17 cellular contexts compared by ENCODE assay signal in genomic region chr10:58393317-58393716, GRCh38. TPM values are rescaled to one million over a fixed set of nuclear protein-coding genes. Genes with fewer than 3 reads are reported as not detected.
A peak's percentile ranks its signal among the peaks of the same experiment; 100 is the strongest.
DNase-seq lines count a peak whose midpoint lies in the region; ATAC-seq and TF ChIP-seq lines count a peak whose summit lies in the region.
"Had no signal": no experiment of that assay in that cellular context is flagged by ENCODE, and none has a peak within 500 bp of the region (broad histone marks: within the 10 kb centered on the region; RNA-seq: fewer than 3 reads in every experiment).

No MANE protein-coding gene starts in this region.

- no peaks in the 10 kb centered on the region for H3K27me3 Mint-ChIP-seq in chondrocyte (ENCODE audit: low read depth)
- H3K27me3 Mint-ChIP-seq: activated CD4-positive, alpha-beta memory T cell treated with anti-CD3 and anti-CD28 coated beads, Interleukin-2, amount 10 ng/mL, durations not matched to agents 7 days and 5 days; naive thymus-derived CD4-positive, alpha-beta T cell; progenitor cell of endocrine pancreas had no signal

- peak; percentile 1 for TF ChIP-seq CTCF in AG09319 (IDR thresholded peaks at IDR 0.05; ENCODE audit: low read depth, low read length)
- peak; percentile 61 for TF ChIP-seq CTCF in chondrocyte (IDR thresholded peaks at IDR 0.05)

- no peak overlapping the region for H3K27ac Mint-ChIP-seq in chondrocyte (ENCODE audit: unreplicated experiment)
- H3K27ac Mint-ChIP-seq: activated CD4-positive, alpha-beta memory T cell treated with anti-CD3 and anti-CD28 coated beads, Interleukin-2, amount 10 ng/mL, durations not matched to agents 7 days and 5 days; activated T-cell treated with anti-CD3 and anti-CD28 coated beads, Interleukin-2, amount 50 U/mL, for 72 hours; progenitor cell of endocrine pancreas had no signal

- H3K4me3 Mint-ChIP-seq in chondrocyte (ENCODE audit: unreplicated experiment), result no peak overlapping the region
- H3K4me3 Mint-ChIP-seq: activated CD4-positive, alpha-beta memory T cell treated with anti-CD3 and anti-CD28 coated beads, Interleukin-2, amount 10 ng/mL, durations not matched to agents 7 days and 5 days; activated T-cell treated with anti-CD3 and anti-CD28 coated beads, Interleukin-2, amount 50 U/mL, for 72 hours; naive thymus-derived CD4-positive, alpha-beta T cell had no signal

- no peaks in the 10 kb centered on the region for H3K4me1 Mint-ChIP-seq in chondrocyte (ENCODE audit: low read depth)

- H3K9me3 Mint-ChIP-seq in chondrocyte (ENCODE audit: low read depth), result no peaks in the 10 kb centered on the region
- H3K9me3 Mint-ChIP-seq: activated CD4-positive, alpha-beta memory T cell treated with anti-CD3 and anti-CD28 coated beads, Interleukin-2, amount 10 ng/mL, durations not matched to agents 7 days and 5 days; activated T-cell treated with anti-CD3 and anti-CD28 coated beads, Interleukin-2, amount 50 U/mL, for 72 hours; naive thymus-derived CD4-positive, alpha-beta T cell had no signal

- peaks cover 26% of the 10 kb centered on the region for H3K36me3 Mint-ChIP-seq in chondrocyte (ENCODE audit: low read depth)

- DNase-seq in AG09319 (ENCODE audit: extremely low read depth, low read depth) (no peak), Kasumi-1 (lab: John Stamatoyannopoulos, UW) (peak; percentile 21 to 27), chondrocyte (ENCODE audit: low spot score) (no peak), iris pigment epithelial cell (ENCODE audit: low read depth) (peak; percentile 25), ecto neural progenitor cell (ENCODE audit: low spot score) (no peak), NCI-H69 (lab: John Stamatoyannopoulos, UW) (no peak), NCI-H1105 treated with DMSO at 0.1 percent for 48 hours (lab: John Stamatoyannopoulos, UW) (no peak)
- DNase-seq: activated CD4-positive, alpha-beta memory T cell treated with anti-CD3 and anti-CD28 coated beads, Interleukin-2, amount 10 ng/mL, durations not matched to agents 7 days and 5 days; activated T-cell treated with anti-CD3 and anti-CD28 coated beads, Interleukin-2, amount 50 U/mL, for 72 hours; amniotic stem cell; left lung; naive thymus-derived CD4-positive, alpha-beta T cell; NCI-H1694 treated with DMSO at 0.1 percent for 48 hours; OCI-M1; stimulated activated naive CD8-positive, alpha-beta T cell treated with anti-CD3 and anti-CD28 coated beads, Interleukin-15, Interleukin-2, amounts not matched to agents 100 U/mL and 50 U/mL, for 24 hours had no signal

- ATAC-seq in GM21723 (IDR thresholded peaks at IDR 0.05; ENCODE audit: unreplicated experiment), result no peak
- ATAC-seq: activated T-cell treated with anti-CD3 and anti-CD28 coated beads, Interleukin-2, amount 50 U/mL, for 72 hours; left lung; naive thymus-derived CD4-positive, alpha-beta T cell; stimulated activated naive CD8-positive, alpha-beta T cell treated with anti-CD3 and anti-CD28 coated beads, Interleukin-15, Interleukin-2, amounts not matched to agents 100 U/mL and 50 U/mL, for 24 hours had no signal

RNA-seq across cellular contexts. Expression of gene TFAM, which starts 8.1 kb away (rescaled TPM):
- 14.8 to 16.1 TPM (median 15.5 TPM) in 3 replicates for total RNA-seq in chondrocyte

RNA-seq across cellular contexts. Expression of gene UBE2D1, which starts 58.5 kb away (rescaled TPM):
- total RNA-seq in chondrocyte, result 12.7 to 13.0 TPM (median 12.7 TPM) in 3 replicates

Comparison
In these comparisons a context has a peak if more than half of its experiments do, and no peak if none do; other contexts are left out.
1. DNase-seq: peak in Kasumi-1 (2 of 2) and iris pigment epithelial cell (single experiment); none in AG09319 (single experiment), chondrocyte (single experiment), ecto neural progenitor cell (single experiment), NCI-H69 (single experiment) and NCI-H1105 treated with DMSO at 0.1 percent for 48 hours (single experiment).